9 cellular contexts compared by ENCODE assay signal in genomic region chr2:217899231-217900009, GRCh38.
A peak's percentile ranks its signal among the peaks of the same experiment; 100 is the strongest.
DNase-seq lines count a peak whose midpoint lies in the region; ATAC-seq, FAIRE-seq and TF ChIP-seq lines count a peak whose summit lies in the region.
"Had no signal": no experiment of that assay in that cellular context is flagged by ENCODE, and none has a peak within 500 bp of the region (broad histone marks: within the 10 kb centered on the region; RNA-seq: fewer than 3 reads in every experiment).

No MANE protein-coding gene starts in this region.

- no peaks in the 10 kb centered on the region for H3K36me3 Mint-ChIP-seq in activated CD8-positive, alpha-beta T cell treated with anti-CD3 and anti-CD28 coated beads for 36 hours (ENCODE audit: low read depth)
- no peaks in the 10 kb centered on the region for H3K36me3 Mint-ChIP-seq in naive thymus-derived CD8-positive, alpha-beta T cell
- no peaks in the 10 kb centered on the region for H3K36me3 Mint-ChIP-seq in activated T-cell treated with anti-CD3 and anti-CD28 coated beads, Interleukin-2, amount 50 U/mL, for 24 hours (ENCODE audit: low read depth)

- CTCF ChIA-PET in activated CD8-positive, alpha-beta T cell treated with anti-CD3 and anti-CD28 coated beads for 36 hours (lab: Charles Lee): interaction anchor here (1.0 to 1.8 kb wide), 3 partner anchors 12 to 114 kb away, joined by 3 to 10 read pairs (median 5); no protein-coding TSS in a partner anchor

- H3K9me3 ChIP-seq in spleen: no peaks in the 10 kb centered on the region
- H3K9me3 ChIP-seq: HAP-1 had no signal

- no peak overlapping the region for H3K4me3 ChIP-seq in spleen
- H3K4me3 ChIP-seq: HAP-1 had no signal

- H3K4me1 ChIP-seq in spleen: peaks cover 30 to 97% (median 64%) of the 10 kb centered on the region in 6 donors
- H3K4me1 ChIP-seq: HAP-1 had no signal

- intact Hi-C loops in activated CD8-positive, alpha-beta T cell treated with anti-CD3 and anti-CD28 coated beads for 36 hours (cut with micrococcal nuclease): no loop called here
- intact Hi-C loops in left cardiac atrium (cut with DNase I): loop anchor here (5.0 kb wide), 1 partner anchor 43 kb away; no protein-coding TSS in a partner anchor
- intact Hi-C loops in spleen (cut with DNase I; ENCODE audit: low total_unique reads): no loop called here

- POLR2A ChIA-PET in activated CD8-positive, alpha-beta T cell treated with anti-CD3 and anti-CD28 coated beads for 36 hours (lab: Charles Lee): no interaction called here
- POLR2A ChIA-PET in naive thymus-derived CD8-positive, alpha-beta T cell (lab: Charles Lee): no interaction called here

- no peak overlapping the region for H3K27ac Mint-ChIP-seq in activated CD8-positive, alpha-beta T cell treated with anti-CD3 and anti-CD28 coated beads for 36 hours
- no peak overlapping the region for H3K27ac Mint-ChIP-seq in naive thymus-derived CD8-positive, alpha-beta T cell
- no peak overlapping the region for H3K27ac Mint-ChIP-seq in activated T-cell treated with anti-CD3 and anti-CD28 coated beads, Interleukin-2, amount 50 U/mL, for 24 hours

- no peak for TF ChIP-seq CTCF in activated CD8-positive, alpha-beta T cell treated with anti-CD3 and anti-CD28 coated beads for 36 hours (IDR thresholded peaks at IDR 0.05)
- TF ChIP-seq CTCF in spleen (IDR thresholded peaks at IDR 0.05 in 8 of 11, conservative IDR thresholded peaks at IDR 0.05 in 3 of 11): peak in 9 of 11 experiments; percentile 20 to 54 (median 38)

- H3K4me3 Mint-ChIP-seq in activated CD8-positive, alpha-beta T cell treated with anti-CD3 and anti-CD28 coated beads for 36 hours: no peak overlapping the region
- no peak overlapping the region for H3K4me3 Mint-ChIP-seq in naive thymus-derived CD8-positive, alpha-beta T cell
- no peak overlapping the region for H3K4me3 Mint-ChIP-seq in activated T-cell treated with anti-CD3 and anti-CD28 coated beads, Interleukin-2, amount 50 U/mL, for 24 hours

- peaks cover 1% of the 10 kb centered on the region for H3K27me3 Mint-ChIP-seq in activated CD8-positive, alpha-beta T cell treated with anti-CD3 and anti-CD28 coated beads for 36 hours
- H3K27me3 Mint-ChIP-seq in naive thymus-derived CD8-positive, alpha-beta T cell: peaks cover 3 to 14% (median 7%) of the 10 kb centered on the region in 5 donors
- H3K27me3 Mint-ChIP-seq in activated T-cell treated with anti-CD3 and anti-CD28 coated beads, Interleukin-2, amount 50 U/mL, for 24 hours: peaks cover 2% of the 10 kb centered on the region

- H3K27ac ChIP-seq in spleen: peak overlapping the region in 5 of 8 donors; percentile 57 to 85 (median 65)

- H3K36me3 ChIP-seq in spleen: peaks cover 0 to 79% (median 12%) of the 10 kb centered on the region in 6 donors
- H3K36me3 ChIP-seq: HAP-1 had no signal

- H3K4me1 Mint-ChIP-seq in activated CD8-positive, alpha-beta T cell treated with anti-CD3 and anti-CD28 coated beads for 36 hours (ENCODE audit: low read depth): peaks cover 6% of the 10 kb centered on the region
- H3K4me1 Mint-ChIP-seq in naive thymus-derived CD8-positive, alpha-beta T cell: peaks cover 2 to 15% (median 4%) of the 10 kb centered on the region in 4 donors
- no peaks in the 10 kb centered on the region for H3K4me1 Mint-ChIP-seq in activated T-cell treated with anti-CD3 and anti-CD28 coated beads, Interleukin-2, amount 50 U/mL, for 24 hours (ENCODE audit: low read depth)

- TF ChIP-seq POLR2A in spleen (IDR thresholded peaks at IDR 0.05): no peak

- ATAC-seq in activated CD8-positive, alpha-beta T cell treated with anti-CD3 and anti-CD28 coated beads for 36 hours: peak; percentile 43
- peak; percentile 6 to 45 for ATAC-seq in left cardiac atrium
- no peak for ATAC-seq in naive thymus-derived CD8-positive, alpha-beta T cell

- WGBS in spleen, 5 donors: 53 to 80% (median 66%) methylated on average over 7 to 11 of the region's 11 CpGs

- H3K27me3 ChIP-seq in spleen (replicated peaks in 1 of 7): no peaks in the 10 kb centered on the region

- in situ Hi-C loops in ACHN (cut with HindIII; ENCODE audit: low pct_ligation_motif_present, low pct_unique_long_range_greater_than_20kb, low sequenced_read_pairs): no loop called here

- no peaks in the 10 kb centered on the region for H3K9me3 Mint-ChIP-seq in activated CD8-positive, alpha-beta T cell treated with anti-CD3 and anti-CD28 coated beads for 36 hours
- H3K9me3 Mint-ChIP-seq in naive thymus-derived CD8-positive, alpha-beta T cell: no peaks in the 10 kb centered on the region
- no peaks in the 10 kb centered on the region for H3K9me3 Mint-ChIP-seq in activated T-cell treated with anti-CD3 and anti-CD28 coated beads, Interleukin-2, amount 50 U/mL, for 24 hours

- peak; percentile 89 for DNase-seq in ACHN
- DNase-seq in GM18507 (ENCODE audit: extremely low spot score, insufficient read length, low read depth): peak; percentile 38
- DNase-seq in LHCN-M2 (ENCODE audit: low read depth): peak; percentile 84
- DNase-seq in activated CD8-positive, alpha-beta T cell treated with anti-CD3 and anti-CD28 coated beads for 36 hours: peak; percentile 26
- DNase-seq in left cardiac atrium: peak; percentile 78
- DNase-seq in spleen: no peak
- no peak for DNase-seq in naive thymus-derived CD8-positive, alpha-beta T cell
- DNase-seq in activated T-cell treated with anti-CD3 and anti-CD28 coated beads, Interleukin-2, amount 50 U/mL, for 24 hours: no peak

- FAIRE-seq in GM18507 (lab: Jason Lieb, UNC): no peak

Comparison
In these comparisons a context has a peak if more than half of its experiments do, and no peak if none do; other contexts are left out.
1. DNase-seq: peak in ACHN (single experiment), GM18507 (single experiment), LHCN-M2 (single experiment), activated CD8-positive, alpha-beta T cell treated with anti-CD3 and anti-CD28 coated beads for 36 hours (single experiment) and left cardiac atrium (single experiment); none in spleen (single experiment), naive thymus-derived CD8-positive, alpha-beta T cell (0 of 10) and activated T-cell treated with anti-CD3 and anti-CD28 coated beads, Interleukin-2, amount 50 U/mL, for 24 hours (single experiment).
2. ATAC-seq: peak in activated CD8-positive, alpha-beta T cell treated with anti-CD3 and anti-CD28 coated beads for 36 hours (single experiment) and left cardiac atrium (2 of 2); none in naive thymus-derived CD8-positive, alpha-beta T cell (0 of 2).
3. intact Hi-C loops: an anchor here in left cardiac atrium (5.0 kb wide); none called in activated CD8-positive, alpha-beta T cell treated with anti-CD3 and anti-CD28 coated beads for 36 hours and spleen.